Comparison of ENCODE assay signal across 15 cellular contexts in the genomic region with DNA sequence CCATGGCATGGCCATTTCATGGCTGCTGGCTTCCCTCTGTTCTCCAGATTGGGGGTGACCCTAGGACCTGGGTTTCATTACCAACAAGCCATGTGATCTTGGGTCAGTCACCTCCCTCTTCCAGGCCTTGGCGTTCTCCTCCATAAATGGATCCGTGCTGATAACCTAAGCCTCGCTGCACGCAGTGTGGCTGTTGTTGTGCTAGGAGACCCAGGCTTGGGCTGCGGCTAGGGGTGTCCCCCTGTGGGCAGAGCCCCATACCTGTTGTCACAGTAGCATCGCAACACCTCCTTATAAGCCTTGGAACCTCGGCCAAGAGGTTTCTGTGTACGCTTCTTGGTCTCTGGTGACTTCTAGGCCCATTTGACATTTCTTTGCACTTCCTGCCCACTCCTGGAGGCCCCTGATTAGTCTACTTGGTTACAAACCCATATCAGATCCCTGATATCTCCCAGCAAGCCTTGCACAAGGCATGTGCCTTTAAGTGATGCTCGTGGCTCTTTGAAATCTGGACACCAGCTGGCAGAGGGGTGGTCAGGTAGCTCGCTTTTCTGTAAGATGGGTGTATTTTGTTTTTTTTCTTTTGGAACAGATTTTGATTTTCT. TPM values are rescaled to one million over a fixed set of nuclear protein-coding genes. Genes with fewer than 3 reads are reported as not detected.
A peak's percentile ranks its signal among the peaks of the same experiment; 100 is the strongest.
DNase-seq lines count a peak whose midpoint lies in the region; ATAC-seq and TF ChIP-seq lines count a peak whose summit lies in the region.
"Had no signal": no experiment of that assay in that cellular context is flagged by ENCODE, and none has a peak within 500 bp of the region (broad histone marks: within the 10 kb centered on the region; RNA-seq: fewer than 3 reads in every experiment).

No MANE protein-coding gene starts in this region.

- intact Hi-C loops in left cardiac atrium (cut with DNase I) (no loop called here), adrenal gland (cut with DNase I) (no loop called here), vagina (cut with DNase I) (no loop called here)

- ATAC-seq in left cardiac atrium (no peak), HG03354 (IDR thresholded peaks at IDR 0.05; ENCODE audit: poor library complexity, severe bottlenecking, unreplicated experiment) (no peak), GM21515 (IDR thresholded peaks at IDR 0.05; ENCODE audit: unreplicated experiment) (no peak), HG03442 (IDR thresholded peaks at IDR 0.05; ENCODE audit: unreplicated experiment) (no peak)
- ATAC-seq: mucosa of descending colon had no signal

- H3K4me3 ChIP-seq in right atrium auricular region (no peak overlapping the region), adrenal gland (no peak overlapping the region), vagina (no peak overlapping the region)
- H3K4me3 ChIP-seq: mucosa of descending colon had no signal

- H3K27ac ChIP-seq in right atrium auricular region (peak overlapping the region; percentile 14 to 84), adrenal gland (peak overlapping the region in 3 of 5 donors; percentile 35 to 50 (median 48)), vagina (peak overlapping the region; percentile 44)
- H3K27ac ChIP-seq: epithelial cell of prostate, parathyroid adenoma had no signal

- H3K9me3 ChIP-seq in right atrium auricular region: no peaks in the 10 kb centered on the region
- H3K9me3 ChIP-seq in adrenal gland (replicated peaks in 1 of 3): no peaks in the 10 kb centered on the region
- no peaks in the 10 kb centered on the region for H3K9me3 ChIP-seq in vagina
- H3K9me3 ChIP-seq: mucosa of descending colon had no signal

- no peaks in the 10 kb centered on the region for H3K27me3 ChIP-seq in right atrium auricular region
- no peaks in the 10 kb centered on the region for H3K27me3 ChIP-seq in adrenal gland
- no peaks in the 10 kb centered on the region for H3K27me3 ChIP-seq in vagina

- peaks cover 86% of the 10 kb centered on the region for H3K4me1 Mint-ChIP-seq in nephron progenitor cell

- H3K36me3 Mint-ChIP-seq in nephron progenitor cell (ENCODE audit: low read depth): peaks cover 12% of the 10 kb centered on the region

- DNase-seq in right atrium auricular region (ENCODE audit: low spot score) (no peak), left cardiac atrium (no peak), adrenal gland (no peak), nephron progenitor cell (no peak), vagina (ENCODE audit: extremely low spot score in 2 of 2) (no peak)
- DNase-seq: activated T-cell treated with anti-CD3 and anti-CD28 coated beads for 4 hours; NCI-H1930; RPMI8226; stimulated activated naive CD8-positive, alpha-beta T cell treated with anti-CD3 and anti-CD28 coated beads, Interleukin-15, amount 100 ng/mL, for 72 hours had no signal

- H3K36me3 ChIP-seq in right atrium auricular region (no peaks in the 10 kb centered on the region), adrenal gland (replicated peaks in 1 of 2) (no peaks in the 10 kb centered on the region), vagina (no peaks in the 10 kb centered on the region)

- H3K4me3 Mint-ChIP-seq in nephron progenitor cell: no peak overlapping the region
- H3K4me3 Mint-ChIP-seq: stimulated activated naive CD8-positive, alpha-beta T cell treated with anti-CD3 and anti-CD28 coated beads, Interleukin-15, amount 100 ng/mL, for 72 hours had no signal

- no peaks in the 10 kb centered on the region for H3K27me3 Mint-ChIP-seq in nephron progenitor cell (ENCODE audit: low read depth, poor library complexity)
- H3K27me3 Mint-ChIP-seq: stimulated activated naive CD8-positive, alpha-beta T cell treated with anti-CD3 and anti-CD28 coated beads, Interleukin-15, amount 100 ng/mL, for 72 hours had no signal

- no peak for TF ChIP-seq POLR2A in adrenal gland (IDR thresholded peaks at IDR 0.05)
- TF ChIP-seq POLR2A in vagina (IDR thresholded peaks at IDR 0.05): no peak

- H3K27ac Mint-ChIP-seq in nephron progenitor cell: peak overlapping the region; percentile 33

- no peak for TF ChIP-seq CTCF in right atrium auricular region (IDR thresholded peaks at IDR 0.05)
- TF ChIP-seq CTCF in adrenal gland (IDR thresholded peaks at IDR 0.05): no peak
- TF ChIP-seq CTCF in nephron progenitor cell (IDR thresholded peaks at IDR 0.05): no peak
- no peak for TF ChIP-seq CTCF in vagina (IDR thresholded peaks at IDR 0.05)

- H3K9me3 Mint-ChIP-seq in nephron progenitor cell: no peaks in the 10 kb centered on the region
- H3K9me3 Mint-ChIP-seq: stimulated activated naive CD8-positive, alpha-beta T cell treated with anti-CD3 and anti-CD28 coated beads, Interleukin-15, amount 100 ng/mL, for 72 hours had no signal

- WGBS in adrenal gland, 4 donors: 82 to 86% (median 84%) methylated on average over 5 to 10 of the region's 10 CpGs

- H3K4me1 ChIP-seq in right atrium auricular region: peaks cover 0 to 100% of the 10 kb centered on the region in 2 donors
- H3K4me1 ChIP-seq in adrenal gland (replicated peaks in 1 of 2): peaks cover 17 to 81% of the 10 kb centered on the region in 2 donors
- peaks cover 100% of the 10 kb centered on the region for H3K4me1 ChIP-seq in vagina

RNA-seq across cellular contexts. Expression of gene ZMIZ1, which starts 23.6 kb away (rescaled TPM):
- total RNA-seq in right atrium auricular region (10 to 100 TPM; 59.3 to 71.0 TPM), left cardiac atrium (10 to 100 TPM; 51.4 to 58.0 TPM), adrenal gland (100 to 1,000 TPM in 1 of 8 donors, 10 to 100 TPM in 7; 47.9 to 113 (median 58.7) TPM), vagina (61.4 TPM)
- 100 to 1,000 TPM in 1 of 3 donors, 10 to 100 TPM in 2; 17.9 to 109 (median 32.2) TPM for polyA plus RNA-seq in adrenal gland
